Comparison of ENCODE assay signal across 8 cellular contexts in genomic region chr19:35628565-35629331, GRCh38. TPM values are rescaled to one million over a fixed set of nuclear protein-coding genes. Genes with fewer than 3 reads are reported as not detected.
DNase-seq lines count a peak whose midpoint lies in the region; ATAC-seq and TF ChIP-seq lines count a peak whose summit lies in the region.

TSS of gene RBM42 (plus strand) at chr19:35629036. CDS start at chr19:35629154, 118 bp downstream.

- peak in 3 of 11 experiments; percentile 12 to 31 (median 15) for TF ChIP-seq CTCF in spleen (IDR thresholded peaks at IDR 0.05 in 8 of 11, conservative IDR thresholded peaks at IDR 0.05 in 3 of 11)

- 0 to 1% (median 0%) methylated on average over 50 to 56 of the region's 56 CpGs for WGBS in spleen, 5 donors

- H3K4me1 ChIP-seq in spleen: peaks cover 10 to 44% (median 27%) of the 10 kb centered on the region in 6 donors

- peaks cover 5 to 40% (median 36%) of the 10 kb centered on the region in 6 donors for H3K36me3 ChIP-seq in spleen

- DNase-seq in AG08396 (ENCODE audit: low spot score) (peak; percentile 99), NCI-H345 treated with DMSO at 0.1 percent for 48 hours (lab: John Stamatoyannopoulos, UW; ENCODE audit: unreplicated experiment) (peak; percentile 100), inferior parietal cortex (ENCODE audit: extremely low spot score) (peak; percentile 99), spleen (peak; percentile 96)
- DNase-seq in activated CD4-positive, CD25-positive, alpha-beta regulatory T cell (lab: John Stamatoyannopoulos, UW): peak; percentile 89 to 95 (median 93)
- DNase-seq in central memory CD4-positive, alpha-beta T cell: peak; percentile 97

- peak in 2 of 3 donors; percentile 53 to 98 for TF ChIP-seq POLR2A in spleen (IDR thresholded peaks at IDR 0.05)

- H3K4me3 ChIP-seq in spleen: peak within 1 kb of the TSS; percentile 84 to 98 (median 94)

- ATAC-seq in GM19023 (IDR thresholded peaks at IDR 0.05; ENCODE audit: unreplicated experiment) (peak; percentile 96), HG03280 (IDR thresholded peaks at IDR 0.05; ENCODE audit: unreplicated experiment) (peak; percentile 94)

- H3K27me3 ChIP-seq in spleen (replicated peaks in 1 of 7): no peaks in the 10 kb centered on the region

- peak within 1 kb of the TSS; percentile 74 to 96 (median 94) for H3K27ac ChIP-seq in spleen

- no peaks in the 10 kb centered on the region for H3K9me3 ChIP-seq in spleen

- intact Hi-C loops in spleen (cut with DNase I; ENCODE audit: low total_unique reads): no loop called here

RNA-seq across cellular contexts. Expression of gene RBM42, which starts in this region (rescaled TPM):
- total RNA-seq in spleen: 10 to 100 TPM; 48.2 to 63.4 (median 59.6) TPM
- polyA plus RNA-seq in spleen: 10 to 100 TPM; 48.8 to 71.9 (median 58.1) TPM

Comparison
In these comparisons a context has a peak if more than half of its experiments do, and no peak if none do; other contexts are left out.
1. Peak in every context shown above with its lines: DNase-seq, ATAC-seq, H3K4me3 ChIP-seq and H3K27ac ChIP-seq.